Comparison of ENCODE assay signal across 16 cellular contexts in genomic region chr16:59341368-59341767, GRCh38.
DNase-seq lines count a peak whose midpoint lies in the region; ATAC-seq, FAIRE-seq and TF ChIP-seq lines count a peak whose summit lies in the region.
"Had no signal": no experiment of that assay in that cellular context is flagged by ENCODE, and none has a peak within 500 bp of the region (broad histone marks: within the 10 kb centered on the region; RNA-seq: fewer than 3 reads in every experiment).

No MANE protein-coding gene starts in this region.

- no peak overlapping the region for H3K4ac ChIP-seq in H1 (replicated peaks; ENCODE audit: insufficient read length, low read depth, low read length)

- peak; percentile 5 to 27; a peak in 2 of 4 replicates for TF ChIP-seq RAD21 in H1 (IDR thresholded peaks at IDR 0.05 in 1 of 2, conservative IDR thresholded peaks at IDR 0.05 in 1 of 2; ENCODE audit: low read depth in 2 of 2, low read length in 2 of 2)

- no peaks in the 10 kb centered on the region for H3K27me3 Mint-ChIP-seq in activated CD4-positive, alpha-beta T cell treated with anti-CD3 and anti-CD28 coated beads for 36 hours

- 69% methylated on average over 2 of the region's 2 CpGs; no CpG with 5 or more reads in 1 of the 2 experiments for WGBS in H1 (ENCODE audit: extremely low coverage in 1 of 2, insufficient coverage in 1 of 2, insufficient read length in 1 of 2, insufficient replicate concordance in 2 of 2, low coverage in 1 of 2, low lambda C conversion rate in 2 of 2, missing lambda C conversion rate in 1 of 2), 2 experiments

- H3K79me2 ChIP-seq in H1 (ENCODE audit: control insufficient read depth in 1 of 2, insufficient read depth in 2 of 2, low read length in 2 of 2), result no peaks in the 10 kb centered on the region

- peaks cover 49 to 79% (median 69%) of the 10 kb centered on the region in 4 experiments for H3K27me3 ChIP-seq in H1 (replicated peaks in 1 of 4; ENCODE audit: control insufficient read depth in 3 of 4, extremely low read depth in 1 of 4, insufficient read depth in 3 of 4, low read length in 3 of 4)

- no peak for TF ChIP-seq EP300 in H1 (IDR thresholded peaks at IDR 0.05; ENCODE audit: borderline replicate concordance in 1 of 2, low read depth in 2 of 2, low read length in 2 of 2)

- no peak overlapping the region for H4K91ac ChIP-seq in H1 (replicated peaks; ENCODE audit: insufficient read length, low read length)

- no peak overlapping the region for H3K56ac ChIP-seq in H1 (replicated peaks; ENCODE audit: insufficient read length, low read depth, low read length)

- intact Hi-C loops in activated CD4-positive, alpha-beta T cell treated with anti-CD3 and anti-CD28 coated beads for 36 hours (cut with DNase I, micrococcal nuclease), result no loop called here
- intact Hi-C loops in mucosa of descending colon (cut with DNase I, micrococcal nuclease), result no loop called here

- H3K27ac ChIP-seq in H1 (ENCODE audit: low read depth, low read length), result no peak overlapping the region
- H3K27ac ChIP-seq: RWPE1 had no signal

- DNase-seq in EL, result peak; percentile 8
- DNase-seq in NAMALWA (ENCODE audit: low spot score), result peak; percentile 3
- DNase-seq in H1 (ENCODE audit: low read depth in 1 of 2, low spot score in 2 of 2), result no peak
- peak; percentile 29 for DNase-seq in myocyte (ENCODE audit: low read depth)
- no peak for DNase-seq in activated CD4-positive, alpha-beta T cell treated with anti-CD3 and anti-CD28 coated beads for 36 hours
- no peak for DNase-seq in KBM-7
- no peak for DNase-seq in mucosa of descending colon
- no peak for DNase-seq in NCI-H128 (lab: John Stamatoyannopoulos, UW; ENCODE audit: unreplicated experiment)
- DNase-seq: C1 segment of cervical spinal cord, Karpas-422, NCI-H1436, NCI-H2029 treated with DMSO at 0.1 percent for 48 hours, NCI-H510A treated with DMSO at 0.1 percent for 48 hours had no signal

- no peaks in the 10 kb centered on the region for H3K79me1 ChIP-seq in H1 (ENCODE audit: low read depth, low read length)

- no peak overlapping the region for H3K9ac ChIP-seq in H1 (replicated peaks in 1 of 4; ENCODE audit: extremely low read depth in 1 of 4, low read depth in 3 of 4, low read length in 3 of 4)

- H2BK12ac ChIP-seq in H1 (ENCODE audit: low read depth, low read length), result no peak overlapping the region

- H3K4me1 ChIP-seq in H1 (replicated peaks in 1 of 4; ENCODE audit: control insufficient read depth in 3 of 4, insufficient read depth in 4 of 4, low read length in 3 of 4) (peaks cover 0 to 4% (median 0%) of the 10 kb centered on the region in 4 experiments; a peak in 2 of 7 replicates), mucosa of descending colon (ENCODE audit: low read depth) (no peaks in the 10 kb centered on the region)

- no peak for ATAC-seq in activated CD4-positive, alpha-beta T cell treated with anti-CD3 and anti-CD28 coated beads for 36 hours
- no peak for ATAC-seq in mucosa of descending colon

- no peak overlapping the region for H3K27ac Mint-ChIP-seq in activated CD4-positive, alpha-beta T cell treated with anti-CD3 and anti-CD28 coated beads for 36 hours

- H3K4me2 ChIP-seq in H1 (ENCODE audit: insufficient read depth in 1 of 2, low read depth in 2 of 2, low read length in 2 of 2), result no peak overlapping the region

- no peak overlapping the region for H2BK5ac ChIP-seq in H1 (ENCODE audit: low read depth, low read length)

- no peaks in the 10 kb centered on the region for H3K9me3 Mint-ChIP-seq in activated CD4-positive, alpha-beta T cell treated with anti-CD3 and anti-CD28 coated beads for 36 hours (ENCODE audit: low read depth)

- H4K8ac ChIP-seq in H1 (ENCODE audit: extremely low read depth, insufficient read depth, low read length), result no peak overlapping the region

- H2BK15ac ChIP-seq in H1 (ENCODE audit: low read length), result no peak overlapping the region

- no peaks in the 10 kb centered on the region for H3K4me1 Mint-ChIP-seq in activated CD4-positive, alpha-beta T cell treated with anti-CD3 and anti-CD28 coated beads for 36 hours

- FAIRE-seq in H1 (lab: Jason Lieb, UNC), result no peak
- FAIRE-seq: A204.1, GM12891 had no signal

- no peak overlapping the region for H3K4me3 ChIP-seq in H1 (ENCODE audit: extremely low read depth in 1 of 4, insufficient read depth in 2 of 4, low read depth in 3 of 4, low read length in 4 of 4)
- no peak overlapping the region for H3K4me3 ChIP-seq in mucosa of descending colon

- H2BK120ac ChIP-seq in H1 (replicated peaks; ENCODE audit: low read depth, low read length), result no peak overlapping the region

- H2AFZ ChIP-seq in H1 (ENCODE audit: low read length), result no peak overlapping the region

- H3K36me3 Mint-ChIP-seq in activated CD4-positive, alpha-beta T cell treated with anti-CD3 and anti-CD28 coated beads for 36 hours (ENCODE audit: low read depth), result no peaks in the 10 kb centered on the region

- H4K20me1 ChIP-seq in H1 (replicated peaks in 1 of 2; ENCODE audit: control insufficient read depth in 1 of 2, insufficient read depth in 2 of 2, low read length in 2 of 2), result peaks cover 2 to 6% of the 10 kb centered on the region in 2 experiments

- H3K36me3 ChIP-seq in H1 (ENCODE audit: control insufficient read depth in 2 of 4, insufficient read depth in 4 of 4, low read length in 3 of 4) (no peaks in the 10 kb centered on the region), mucosa of descending colon (ENCODE audit: low read depth) (no peaks in the 10 kb centered on the region)

- POLR2A ChIA-PET in H1 (lab: Charles Lee; ENCODE audit: partially characterized antibody), result no interaction called here
- POLR2A ChIA-PET in activated CD4-positive, alpha-beta T cell treated with anti-CD3 and anti-CD28 coated beads for 36 hours (lab: Charles Lee), result no interaction called here

- H3K23ac ChIP-seq in H1 (ENCODE audit: insufficient read length), result no peak overlapping the region

- in situ Hi-C loops in KBM-7 (cut with MboI; ENCODE audit: low pct_unique_long_range_greater_than_20kb, low sequenced_read_pairs), result no loop called here

- H3K18ac ChIP-seq in H1 (ENCODE audit: extremely low read depth, low read length), result no peak overlapping the region

- TF ChIP-seq POLR2A in H1 (IDR thresholded peaks at IDR 0.05; ENCODE audit: control extremely low read depth in 1 of 2, low read depth in 2 of 2, low read length in 2 of 2), result no peak

- H3K9me3 ChIP-seq in H1 (ENCODE audit: insufficient read depth in 2 of 2, low read depth in 1 of 2, low read length in 1 of 2) (no peaks in the 10 kb centered on the region), mucosa of descending colon (peaks cover 66% of the 10 kb centered on the region)

- no peak overlapping the region for H3K14ac ChIP-seq in H1 (ENCODE audit: insufficient read length)

- no peak overlapping the region for H2BK20ac ChIP-seq in H1 (ENCODE audit: low read length)

- H3K4me3 Mint-ChIP-seq in activated CD4-positive, alpha-beta T cell treated with anti-CD3 and anti-CD28 coated beads for 36 hours, result no peak overlapping the region

- H2AK5ac ChIP-seq in H1 (ENCODE audit: low read depth, low read length), result no peak overlapping the region

- no peak overlapping the region for H4K5ac ChIP-seq in H1 (ENCODE audit: insufficient read length, low read depth, low read length)

- no peaks in the 10 kb centered on the region for H3K23me2 ChIP-seq in H1 (ENCODE audit: low read depth, low read length)

- CTCF ChIA-PET in H1 (lab: Charles Lee; ENCODE audit: partially characterized antibody), result interaction anchor here (0.6 to 1.5 kb wide), 5 partner anchors 10 to 850 kb away, joined by 3 to 4 read pairs (median 3); no protein-coding TSS in a partner anchor
- CTCF ChIA-PET in activated CD4-positive, alpha-beta T cell treated with anti-CD3 and anti-CD28 coated beads for 36 hours (lab: Charles Lee), result no interaction called here

- peak in 1 of 3 experiments; percentile 25; a peak in 1 of 4 replicates for TF ChIP-seq CTCF in H1 (IDR thresholded peaks at IDR 0.05; ENCODE audit: control extremely low read depth in 1 of 3, insufficient read depth in 1 of 3, low read depth in 1 of 3, low read length in 3 of 3)
- no peak for TF ChIP-seq CTCF in mucosa of descending colon (IDR thresholded peaks at IDR 0.05)

TF ChIP-seq in H1, 55 proteins besides CTCF, POLR2A, EP300 and RAD21:
- TF ChIP-seq TAF7 (optimal IDR thresholded peaks at IDR 0.05; ENCODE audit: borderline replicate concordance, low read depth, low read length) (no peak), RBBP5 (IDR thresholded peaks at IDR 0.05; ENCODE audit: borderline replicate concordance, low read depth, low read length) (no peak), EGR1 (IDR thresholded peaks at IDR 0.05; ENCODE audit: borderline replicate concordance, low read depth, low read length) (no peak), SUZ12 (IDR thresholded peaks at IDR 0.05; ENCODE audit: low read length) (no peak), CBX8 (IDR thresholded peaks at IDR 0.05; ENCODE audit: borderline replicate concordance, low read depth, low read length) (no peak), ASH2L (IDR thresholded peaks at IDR 0.05; ENCODE audit: low read length) (no peak), GTF2F1 (IDR thresholded peaks at IDR 0.05; ENCODE audit: borderline replicate concordance, low read depth, low read length) (no peak), RXRA (IDR thresholded peaks at IDR 0.05; ENCODE audit: insufficient read depth, low read depth, low read length) (no peak), MAFK (IDR thresholded peaks at IDR 0.05; ENCODE audit: low read depth, low read length) (no peak), NANOG (IDR thresholded peaks at IDR 0.05; ENCODE audit: insufficient read depth, low read depth, low read length, poor library complexity, severe bottlenecking) (no peak), SIRT6 (IDR thresholded peaks at IDR 0.05; ENCODE audit: low read length) (no peak), BRCA1 (IDR thresholded peaks at IDR 0.05; ENCODE audit: low read depth, low read length) (no peak), YY1 (IDR thresholded peaks at IDR 0.05; ENCODE audit: low read depth, low read length) (no peak), TAF1 (IDR thresholded peaks at IDR 0.05; ENCODE audit: low read depth, low read length) (no peak), POLR2AphosphoS5 (IDR thresholded peaks at IDR 0.05; ENCODE audit: low read depth, low read length) (no peak)

Comparison
In these comparisons a context has a peak if more than half of its experiments do, and no peak if none do; other contexts are left out.
1. DNase-seq: peak in EL (single experiment), NAMALWA (single experiment) and myocyte (single experiment); none in H1 (0 of 2), activated CD4-positive, alpha-beta T cell treated with anti-CD3 and anti-CD28 coated beads for 36 hours (single experiment), KBM-7 (single experiment), mucosa of descending colon (0 of 3) and NCI-H128 (single experiment).